Comparison of ENCODE assay signal across 8 cellular contexts in the genomic region with DNA sequence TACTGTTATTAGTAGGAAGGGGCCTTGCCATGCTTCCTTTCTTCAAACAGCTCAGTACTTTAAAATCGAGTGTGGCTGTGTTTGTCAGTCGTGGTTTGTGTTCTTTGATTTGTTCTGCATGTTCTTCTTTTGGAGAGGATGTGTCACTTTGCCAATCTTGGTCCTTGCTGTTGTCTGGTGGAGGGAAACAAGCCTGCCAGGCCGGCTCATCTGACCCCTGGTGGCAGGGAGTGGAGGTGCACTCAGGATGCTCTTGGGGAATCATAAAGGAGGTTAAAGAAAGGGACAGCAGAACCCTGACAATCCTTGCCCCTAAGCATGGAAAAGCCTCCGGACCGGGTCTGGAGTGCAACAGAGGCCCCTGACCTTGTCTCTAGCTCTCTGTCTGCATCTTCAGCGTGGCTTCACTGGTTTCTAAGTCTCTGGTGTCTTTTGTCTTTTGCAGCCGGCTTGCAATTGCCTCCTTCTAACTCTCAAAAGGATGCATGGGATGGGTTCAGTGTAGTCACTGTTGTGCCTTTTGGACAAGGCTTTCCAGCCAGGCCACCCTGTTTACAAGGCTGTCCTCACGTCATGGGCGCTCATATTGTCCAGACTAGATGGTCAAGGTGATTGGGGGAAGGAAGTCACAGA.
DNase-seq lines count a peak whose midpoint lies in the region; ATAC-seq, FAIRE-seq and TF ChIP-seq lines count a peak whose summit lies in the region.

No MANE protein-coding gene starts in this region.

- no peak overlapping the region for H3K27ac Mint-ChIP-seq in memory B cell

- peaks cover 2% of the 10 kb centered on the region for H3K4me1 Mint-ChIP-seq in memory B cell

- TF ChIP-seq POLR2A in A549 (IDR thresholded peaks at IDR 0.05; ENCODE audit: low read length) = no peak

- H3K27ac ChIP-seq in A549 = no peak overlapping the region

- TF ChIP-seq EP300 in A549 (IDR thresholded peaks at IDR 0.05) = no peak

- ATAC-seq in A549 (peak; percentile 95 to 97; a peak in 5 of 6 replicates), GM18498 (IDR thresholded peaks at IDR 0.05; ENCODE audit: unreplicated experiment) (peak; percentile 96), HG02885 (IDR thresholded peaks at IDR 0.05; ENCODE audit: poor library complexity, unreplicated experiment) (peak; percentile 93), memory B cell (ENCODE audit: low read depth) (peak; percentile 60)

- no peak overlapping the region for H3K4me3 Mint-ChIP-seq in memory B cell

- H3K27me3 Mint-ChIP-seq in memory B cell = no peaks in the 10 kb centered on the region

- no peak for FAIRE-seq in A549 (lab: Jason Lieb, UNC)

- POLR2A ChIA-PET in A549 (lab: Yijun Ruan, JAX) = no interaction called here

- H3K4me3 ChIP-seq in A549 = no peak overlapping the region

- no peaks in the 10 kb centered on the region for H3K9me3 ChIP-seq in A549

- no peak overlapping the region for H3K4me2 ChIP-seq in A549

- CTCF ChIA-PET in A549 (lab: Yijun Ruan, JAX) = interaction anchor here (1.3 to 2.2 kb wide), 6 partner anchors 9 to 116 kb away, joined by 4 to 15 read pairs (median 5); no protein-coding TSS in a partner anchor

- peaks cover 1% of the 10 kb centered on the region for H3K36me3 Mint-ChIP-seq in memory B cell

- 16% methylated on average over 9 of the region's 9 CpGs for WGBS in A549 (ENCODE audit: missing lambda C conversion rate)

- H3K9me3 Mint-ChIP-seq in memory B cell = no peaks in the 10 kb centered on the region

- peak; percentile 72 for TF ChIP-seq CTCF in A549 (IDR thresholded peaks at IDR 0.05)

- DNase-seq in A549 (ENCODE audit: low read depth in 1 of 2, low spot score in 1 of 2) = peak; percentile 68 to 71
- peak; percentile 55 for DNase-seq in NCI-H345 (lab: John Stamatoyannopoulos, UW)
- peak; percentile 51 for DNase-seq in activated CD4-positive, alpha-beta T cell treated with anti-CD3 and anti-CD28 coated beads, Interleukin-2, amount 50 U/mL, for 1 hour
- peak; percentile 35 to 59 for DNase-seq in dermis microvascular lymphatic vessel endothelial cell (ENCODE audit: low read depth in 2 of 2)
- peak; percentile 52 to 59 for DNase-seq in memory B cell (ENCODE audit: low spot score in 2 of 2)
- DNase-seq in stimulated activated CD8-positive, alpha-beta memory T cell treated with anti-CD3 and anti-CD28 coated beads, Interleukin-2, amount 100 ng/mL, for 1 hour (ENCODE audit: low read depth in 2 of 2) = peak; percentile 23 to 37

- H3K4me1 ChIP-seq in A549 = peaks cover 8% of the 10 kb centered on the region; the same call in 2 of the 3 replicates

- peak; percentile 56 to 57 for TF ChIP-seq RAD21 in A549 (conservative IDR thresholded peaks at IDR 0.05 in 1 of 2, IDR thresholded peaks at IDR 0.05 in 1 of 2)

TF ChIP-seq in A549, 52 proteins besides CTCF, POLR2A, EP300 and RAD21:
- TF ChIP-seq, protein P1, sequence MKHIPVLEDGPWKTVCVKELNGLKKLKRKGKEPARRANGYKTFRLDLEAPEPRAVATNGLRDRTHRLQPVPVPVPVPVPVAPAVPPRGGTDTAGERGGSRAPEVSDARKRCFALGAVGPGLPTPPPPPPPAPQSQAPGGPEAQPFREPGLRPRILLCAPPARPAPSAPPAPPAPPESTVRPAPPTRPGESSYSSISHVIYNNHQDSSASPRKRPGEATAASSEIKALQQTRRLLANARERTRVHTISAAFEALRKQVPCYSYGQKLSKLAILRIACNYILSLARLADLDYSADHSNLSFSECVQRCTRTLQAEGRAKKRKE (CRISPR knock-in tag; IDR thresholded peaks at IDR 0.05; ENCODE audit: low read depth) = no peak
- peak; percentile 74 for TF ChIP-seq SMC3 (IDR thresholded peaks at IDR 0.05)
